In the genomic region with DNA sequence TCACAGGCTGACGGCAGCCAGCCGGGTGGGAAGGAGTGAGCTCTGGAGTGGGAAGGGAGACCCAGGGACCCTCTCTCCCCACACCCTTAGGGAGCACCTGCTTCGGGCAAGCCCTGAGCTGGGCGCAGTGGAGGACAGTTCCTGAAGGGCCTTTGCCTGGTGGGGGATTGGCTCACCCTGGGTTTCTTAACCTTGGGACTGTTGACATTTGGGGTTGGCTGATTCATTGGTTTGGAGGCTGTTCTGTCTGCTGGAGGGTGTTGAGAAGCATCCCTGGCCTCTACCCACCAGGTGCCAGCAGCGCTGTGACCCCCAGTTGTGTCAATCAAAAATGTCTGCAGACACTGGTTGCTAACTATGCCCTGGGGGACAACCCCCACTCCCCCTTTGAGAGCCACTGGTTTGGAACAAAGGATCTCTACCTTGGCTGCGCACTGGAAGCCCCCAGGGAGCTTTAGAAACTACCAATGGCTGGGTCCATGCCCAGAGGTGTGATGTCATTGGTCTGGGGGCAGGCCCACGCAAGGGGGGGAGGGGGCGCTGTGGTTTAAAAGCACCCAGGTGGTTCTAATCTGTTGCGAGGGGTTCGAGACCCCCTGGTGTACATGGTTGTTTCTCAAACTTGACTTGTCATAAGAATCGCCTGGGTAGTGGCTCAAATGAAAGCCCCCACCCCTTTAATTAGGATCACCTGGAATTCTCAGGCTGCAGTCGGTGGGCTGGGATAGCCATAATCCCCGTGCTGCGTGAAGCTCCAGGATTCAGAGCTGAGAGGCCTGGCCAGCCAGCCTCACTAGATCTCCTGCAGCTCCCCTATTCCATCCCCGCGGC, we compare ENCODE assay signal across 9 cellular contexts.
DNase-seq lines count a peak whose midpoint lies in the region; ATAC-seq and TF ChIP-seq lines count a peak whose summit lies in the region.
"Had no signal": no experiment of that assay in that cellular context is flagged by ENCODE, and none has a peak within 500 bp of the region (broad histone marks: within the 10 kb centered on the region; RNA-seq: fewer than 3 reads in every experiment).

No MANE protein-coding gene starts in this region.

- peak; percentile 48 to 74 for DNase-seq in SHP77 (lab: John Stamatoyannopoulos, UW)
- no peak for DNase-seq in SHP77 treated with DMSO at 0.1 percent for 48 hours (lab: John Stamatoyannopoulos, UW)
- peak; percentile 0 for DNase-seq in OCI-M1 (lab: John Stamatoyannopoulos, UW)
- DNase-seq in thyroid gland, result peak; percentile 80 to 89
- DNase-seq in activated naive CD4-positive, alpha-beta T cell treated with anti-CD3 and anti-CD28 coated beads, Interleukin-2, amount 50 U/mL, for 16 hours, result no peak
- DNase-seq in stimulated activated CD4-positive, alpha-beta T cell treated with anti-CD3 and anti-CD28 coated beads, Interleukin-2, amount 100 ng/mL, for 48 hours, result no peak

- no peak overlapping the region for H3K9ac ChIP-seq in iPS-15b (ENCODE audit: low read depth, low read length)

- peaks cover 27% of the 10 kb centered on the region for H3K27me3 ChIP-seq in iPS-15b (ENCODE audit: control insufficient read depth, insufficient read depth, low read length)
- no peaks in the 10 kb centered on the region for H3K27me3 ChIP-seq in thyroid gland

- no peak for TF ChIP-seq CTCF in thyroid gland (IDR thresholded peaks at IDR 0.05)

- no peak for TF ChIP-seq POLR2A in thyroid gland (IDR thresholded peaks at IDR 0.05)

- H3K27ac ChIP-seq in thyroid gland, result peak overlapping the region; percentile 89 to 95 (median 92)
- H3K27ac ChIP-seq: C4-2B had no signal

- H3K4me1 ChIP-seq in iPS-15b (ENCODE audit: control insufficient read depth, insufficient read depth, low read length) (peaks cover 19% of the 10 kb centered on the region), thyroid gland (peaks cover 80 to 89% of the 10 kb centered on the region in 2 donors)

- peak overlapping the region; percentile 43 for H3K4me3 ChIP-seq in iPS-15b (ENCODE audit: low read depth, low read length)
- H3K4me3 ChIP-seq in thyroid gland (replicated peaks in 1 of 3), result peak overlapping the region in 1 of 3 donors; percentile 1

- H3K36me3 ChIP-seq in iPS-15b (ENCODE audit: control insufficient read depth, insufficient read depth, low read length) (no peaks in the 10 kb centered on the region), thyroid gland (no peaks in the 10 kb centered on the region)

- H3K9me3 ChIP-seq in iPS-15b (ENCODE audit: control insufficient read depth, insufficient read depth, low read length) (no peaks in the 10 kb centered on the region), thyroid gland (no peaks in the 10 kb centered on the region)

- no peak for ATAC-seq in GM21723 (IDR thresholded peaks at IDR 0.05; ENCODE audit: unreplicated experiment)

- intact Hi-C loops in thyroid gland (cut with DNase I), result loop anchor here (5.0 kb wide), 1 partner anchor 96 kb away; no protein-coding TSS in a partner anchor

- 24 to 29% methylated on average over 13 to 16 of the region's 16 CpGs for WGBS in thyroid gland, 2 donors

Comparison
In these comparisons a context has a peak if more than half of its experiments do, and no peak if none do; other contexts are left out.
1. DNase-seq: peak in SHP77 (2 of 2), OCI-M1 (single experiment) and thyroid gland (2 of 2); none in SHP77 treated with DMSO at 0.1 percent for 48 hours (single experiment), activated naive CD4-positive, alpha-beta T cell treated with anti-CD3 and anti-CD28 coated beads, Interleukin-2, amount 50 U/mL, for 16 hours (single experiment) and stimulated activated CD4-positive, alpha-beta T cell treated with anti-CD3 and anti-CD28 coated beads, Interleukin-2, amount 100 ng/mL, for 48 hours (0 of 2).